Comparison of ENCODE assay signal across 1 cellular context in the genomic region with DNA sequence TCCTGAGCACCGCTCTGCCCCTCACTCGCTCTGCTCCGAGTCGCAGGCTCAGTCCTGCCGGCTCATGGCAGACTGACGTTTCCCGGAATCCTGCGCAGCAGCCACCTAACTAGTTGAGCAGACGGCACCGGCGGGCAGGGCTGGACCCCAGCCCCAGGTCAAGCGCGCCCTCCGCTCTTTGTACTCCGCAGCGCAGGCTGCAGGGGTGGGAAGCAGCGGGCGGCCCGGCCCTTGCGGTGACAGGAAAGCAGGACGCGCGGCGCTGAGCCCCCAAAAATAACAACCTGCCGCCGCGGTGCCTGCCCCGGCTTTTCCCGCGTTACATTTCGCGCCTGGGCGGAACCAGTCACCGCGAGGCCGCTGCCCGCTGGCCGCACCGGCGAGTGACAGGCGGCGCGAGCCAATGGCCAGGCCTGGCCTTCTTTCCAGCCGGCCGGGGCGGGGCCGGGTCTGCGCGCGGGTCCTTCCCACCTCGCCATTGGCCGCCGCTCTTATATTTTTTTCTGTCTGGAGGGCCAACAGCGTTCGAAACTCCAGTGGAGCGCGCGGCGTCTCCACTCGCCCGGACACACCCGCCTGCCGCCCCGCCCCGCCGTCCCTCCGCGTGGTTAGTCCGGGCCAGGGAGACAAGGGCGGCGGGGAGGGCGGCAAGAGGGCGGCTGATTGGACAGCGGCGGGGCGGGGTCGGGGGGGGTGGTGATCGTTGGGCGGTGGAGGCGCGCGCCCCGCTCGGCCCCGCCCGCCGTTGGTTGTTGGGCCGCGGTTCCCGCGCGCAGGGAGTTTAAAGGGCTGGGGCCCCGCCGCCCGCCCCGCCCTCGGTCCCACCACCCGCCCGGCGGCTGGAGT.
TF ChIP-seq lines count a peak whose summit lies in the region.

Gene ZNF367, minus strand, starts transcription at position 297 of the 846 bp plus-strand sequence. CDS start 338 bp downstream, outside the sequence.

TF ChIP-seq in HepG2, 621 proteins besides CTCF, POLR2A, EP300 and RAD21 (continued from another document and continues in another):
- TF ChIP-seq, protein P1, sequence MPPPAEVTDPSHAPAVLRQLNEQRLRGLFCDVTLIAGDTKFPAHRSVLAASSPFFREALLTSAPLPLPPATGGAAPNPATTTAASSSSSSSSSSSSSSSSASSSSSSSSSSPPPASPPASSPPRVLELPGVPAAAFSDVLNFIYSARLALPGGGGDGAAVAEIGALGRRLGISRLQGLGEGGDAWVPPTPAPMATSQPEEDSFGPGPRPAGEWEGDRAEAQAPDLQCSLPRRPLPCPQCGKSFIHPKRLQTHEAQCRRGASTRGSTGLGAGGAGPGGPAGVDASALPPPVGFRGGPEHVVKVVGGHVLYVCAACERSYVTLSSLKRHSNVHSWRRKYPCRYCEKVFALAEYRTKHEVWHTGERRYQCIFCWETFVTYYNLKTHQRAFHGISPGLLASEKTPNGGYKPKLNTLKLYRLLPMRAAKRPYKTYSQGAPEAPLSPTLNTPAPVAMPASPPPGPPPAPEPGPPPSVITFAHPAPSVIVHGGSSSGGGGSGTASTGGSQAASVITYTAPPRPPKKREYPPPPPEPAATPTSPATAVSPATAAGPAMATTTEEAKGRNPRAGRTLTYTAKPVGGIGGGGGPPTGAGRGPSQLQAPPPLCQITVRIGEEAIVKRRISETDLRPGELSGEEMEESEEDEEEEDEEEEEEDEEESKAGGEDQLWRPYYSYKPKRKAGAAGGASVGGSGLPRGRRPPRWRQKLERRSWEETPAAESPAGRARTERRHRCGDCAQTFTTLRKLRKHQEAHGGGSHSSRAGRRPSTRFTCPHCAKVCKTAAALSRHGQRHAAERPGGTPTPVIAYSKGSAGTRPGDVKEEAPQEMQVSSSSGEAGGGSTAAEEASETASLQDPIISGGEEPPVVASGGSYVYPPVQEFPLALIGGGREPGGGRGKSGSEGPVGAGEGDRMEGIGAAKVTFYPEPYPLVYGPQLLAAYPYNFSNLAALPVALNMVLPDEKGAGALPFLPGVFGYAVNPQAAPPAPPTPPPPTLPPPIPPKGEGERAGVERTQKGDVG (CRISPR knock-in tag; IDR thresholded peaks at IDR 0.05; ENCODE audit: borderline replicate concordance) = no peak
- TF ChIP-seq EEA1 (CRISPR knock-in tag; IDR thresholded peaks at IDR 0.05; ENCODE audit: borderline replicate concordance) (peak; percentile 74; the same call in 1 of the 2 replicates), CHD4 (IDR thresholded peaks at IDR 0.05; ENCODE audit: borderline replicate concordance, low read length) (no peak), RNF2 (conservative IDR thresholded peaks at IDR 0.05; ENCODE audit: low read depth) (no peak), HOXA3 (CRISPR knock-in tag; IDR thresholded peaks at IDR 0.05) (peak; percentile 70; the same call in 1 of the 2 replicates), DNMT3B (CRISPR knock-in tag; conservative IDR thresholded peaks at IDR 0.05) (no peak), ZNF652 (CRISPR knock-in tag; IDR thresholded peaks at IDR 0.05; ENCODE audit: borderline replicate concordance, low read depth) (no peak), ARNT2 (CRISPR knock-in tag; IDR thresholded peaks at IDR 0.05; ENCODE audit: low read depth) (peak; percentile 89), ZNF710 (CRISPR knock-in tag; IDR thresholded peaks at IDR 0.05; ENCODE audit: borderline replicate concordance) (no peak), SOX5 (CRISPR knock-in tag; IDR thresholded peaks at IDR 0.05; ENCODE audit: borderline replicate concordance) (no peak), NFIB (CRISPR knock-in tag; IDR thresholded peaks at IDR 0.05; ENCODE audit: borderline replicate concordance) (0 out of 2 replicates have a peak, but pooled peaks have one; percentile 23), ZFX (CRISPR knock-in tag; IDR thresholded peaks at IDR 0.05; ENCODE audit: low read depth) (no peak), SMAD1 (CRISPR knock-in tag; IDR thresholded peaks at IDR 0.05; ENCODE audit: borderline replicate concordance, low read depth) (no peak), ISL2 (CRISPR knock-in tag; IDR thresholded peaks at IDR 0.05) (no peak), SALL2 (CRISPR knock-in tag; IDR thresholded peaks at IDR 0.05) (no peak), ZFP41 (CRISPR knock-in tag; IDR thresholded peaks at IDR 0.05; ENCODE audit: borderline replicate concordance) (no peak), RFX3 (CRISPR knock-in tag; IDR thresholded peaks at IDR 0.05) (no peak), ZNF10 (CRISPR knock-in tag; IDR thresholded peaks at IDR 0.05; ENCODE audit: borderline replicate concordance, low read depth) (no peak), NFE2L2 (IDR thresholded peaks at IDR 0.05; ENCODE audit: low read length) (no peak), NONO (IDR thresholded peaks at IDR 0.05) (no peak), NONO (CRISPR knock-in tag; conservative IDR thresholded peaks at IDR 0.05) (no peak; the same call in 1 of the 2 replicates), ZNF687 (CRISPR knock-in tag; IDR thresholded peaks at IDR 0.05) (no peak; the same call in 1 of the 2 replicates), XRCC5 (optimal IDR thresholded peaks at IDR 0.05; ENCODE audit: low read length) (no peak), TAF1 (CRISPR knock-in tag; IDR thresholded peaks at IDR 0.05) (peak; percentile 65; the same call in 1 of the 2 replicates), ZBTB20 (CRISPR knock-in tag; IDR thresholded peaks at IDR 0.05; ENCODE audit: borderline replicate concordance, low read depth) (no peak; the same call in 1 of the 2 replicates), GABPB1 (CRISPR knock-in tag; IDR thresholded peaks at IDR 0.05) (peak; percentile 82), ZSCAN25 (CRISPR knock-in tag; IDR thresholded peaks at IDR 0.05) (0 out of 2 replicates have a peak, but pooled peaks have one; percentile 16), MNT (IDR thresholded peaks at IDR 0.05) (peak; percentile 75), ZNF703 (CRISPR knock-in tag; IDR thresholded peaks at IDR 0.05; ENCODE audit: borderline replicate concordance) (0 out of 2 replicates have a peak, but pooled peaks have one; percentile 76), ZNF660 (CRISPR knock-in tag; IDR thresholded peaks at IDR 0.05; ENCODE audit: borderline replicate concordance, low read depth) (no peak), SMC3 (IDR thresholded peaks at IDR 0.05; ENCODE audit: low read length) (no peak), WIZ (CRISPR knock-in tag; IDR thresholded peaks at IDR 0.05) (no peak; the same call in 1 of the 2 replicates), THAP11 (CRISPR knock-in tag; IDR thresholded peaks at IDR 0.05) (peak; percentile 6; the same call in 1 of the 2 replicates), ZNF713 (CRISPR knock-in tag; IDR thresholded peaks at IDR 0.05) (no peak), SP5 (CRISPR knock-in tag; IDR thresholded peaks at IDR 0.05; ENCODE audit: borderline replicate concordance, low read depth) (peak; percentile 64), ZNF460 (CRISPR knock-in tag; IDR thresholded peaks at IDR 0.05; ENCODE audit: borderline replicate concordance) (no peak)
- TF ChIP-seq, protein P2, sequence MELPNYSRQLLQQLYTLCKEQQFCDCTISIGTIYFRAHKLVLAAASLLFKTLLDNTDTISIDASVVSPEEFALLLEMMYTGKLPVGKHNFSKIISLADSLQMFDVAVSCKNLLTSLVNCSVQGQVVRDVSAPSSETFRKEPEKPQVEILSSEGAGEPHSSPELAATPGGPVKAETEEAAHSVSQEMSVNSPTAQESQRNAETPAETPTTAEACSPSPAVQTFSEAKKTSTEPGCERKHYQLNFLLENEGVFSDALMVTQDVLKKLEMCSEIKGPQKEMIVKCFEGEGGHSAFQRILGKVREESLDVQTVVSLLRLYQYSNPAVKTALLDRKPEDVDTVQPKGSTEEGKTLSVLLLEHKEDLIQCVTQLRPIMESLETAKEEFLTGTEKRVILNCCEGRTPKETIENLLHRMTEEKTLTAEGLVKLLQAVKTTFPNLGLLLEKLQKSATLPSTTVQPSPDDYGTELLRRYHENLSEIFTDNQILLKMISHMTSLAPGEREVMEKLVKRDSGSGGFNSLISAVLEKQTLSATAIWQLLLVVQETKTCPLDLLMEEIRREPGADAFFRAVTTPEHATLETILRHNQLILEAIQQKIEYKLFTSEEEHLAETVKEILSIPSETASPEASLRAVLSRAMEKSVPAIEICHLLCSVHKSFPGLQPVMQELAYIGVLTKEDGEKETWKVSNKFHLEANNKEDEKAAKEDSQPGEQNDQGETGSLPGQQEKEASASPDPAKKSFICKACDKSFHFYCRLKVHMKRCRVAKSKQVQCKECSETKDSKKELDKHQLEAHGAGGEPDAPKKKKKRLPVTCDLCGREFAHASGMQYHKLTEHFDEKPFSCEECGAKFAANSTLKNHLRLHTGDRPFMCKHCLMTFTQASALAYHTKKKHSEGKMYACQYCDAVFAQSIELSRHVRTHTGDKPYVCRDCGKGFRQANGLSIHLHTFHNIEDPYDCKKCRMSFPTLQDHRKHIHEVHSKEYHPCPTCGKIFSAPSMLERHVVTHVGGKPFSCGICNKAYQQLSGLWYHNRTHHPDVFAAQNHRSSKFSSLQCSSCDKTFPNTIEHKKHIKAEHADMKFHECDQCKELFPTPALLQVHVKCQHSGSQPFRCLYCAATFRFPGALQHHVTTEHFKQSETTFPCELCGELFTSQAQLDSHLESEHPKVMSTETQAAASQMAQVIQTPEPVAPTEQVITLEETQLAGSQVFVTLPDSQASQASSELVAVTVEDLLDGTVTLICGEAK (IDR thresholded peaks at IDR 0.05) = no peak
- TF ChIP-seq, protein P2 (CRISPR knock-in tag; IDR thresholded peaks at IDR 0.05) = peak; percentile 61; the same call in 1 of the 2 replicates
